8 cellular contexts compared by ENCODE assay signal in genomic region chr15:41895491-41895890, GRCh38. TPM values are rescaled to one million over a fixed set of nuclear protein-coding genes. Genes with fewer than 3 reads are reported as not detected.
DNase-seq lines count a peak whose midpoint lies in the region; ATAC-seq and TF ChIP-seq lines count a peak whose summit lies in the region.

No MANE protein-coding gene starts in this region.

- peak overlapping the region in 1 of 2 donors; percentile 2 for H3K4me3 Mint-ChIP-seq in CD14-positive monocyte
- peak overlapping the region; percentile 58 for H3K4me3 Mint-ChIP-seq in central memory CD8-positive, alpha-beta T cell
- H3K4me3 Mint-ChIP-seq in neural progenitor cell, result no peak overlapping the region

- CTCF ChIA-PET in PC-3 (lab: Charles Lee), result interaction anchor here (0.5 to 1.5 kb wide), 3 partner anchors 20 to 117 kb away, joined by 3 to 5 read pairs (median 5); partner anchors contain the start of gene EHD4

- no peak overlapping the region for H2AFZ ChIP-seq in PC-3 (ENCODE audit: low read length)
- no peak overlapping the region for H2AFZ ChIP-seq in neural progenitor cell (replicated peaks)
- H2AFZ ChIP-seq in osteoblast (ENCODE audit: low read length), result no peak overlapping the region

- H3K27ac Mint-ChIP-seq in CD14-positive monocyte, result peak overlapping the region; percentile 77 to 96 (median 90)
- H3K27ac Mint-ChIP-seq in central memory CD8-positive, alpha-beta T cell (ENCODE audit: low read depth), result peak overlapping the region; percentile 96
- peak overlapping the region; percentile 53 for H3K27ac Mint-ChIP-seq in neural progenitor cell

- H3K4me2 ChIP-seq in PC-3 (ENCODE audit: low read length), result peak overlapping the region; percentile 76
- H3K4me2 ChIP-seq in neural progenitor cell, result no peak overlapping the region
- no peak overlapping the region for H3K4me2 ChIP-seq in osteoblast (ENCODE audit: insufficient read depth, low read length)

- H3F3A ChIP-seq in PC-3 (ENCODE audit: low read length, unreplicated experiment), result no peaks in the 10 kb centered on the region
- H3F3A ChIP-seq in neural progenitor cell (ENCODE audit: low read depth), result peaks cover 12% of the 10 kb centered on the region

- H3K4me1 ChIP-seq in PC-3 (ENCODE audit: insufficient read depth, low read length), result peaks cover 20% of the 10 kb centered on the region
- H3K4me1 ChIP-seq in neural progenitor cell, result peaks cover 18% of the 10 kb centered on the region
- peaks cover 13% of the 10 kb centered on the region for H3K4me1 ChIP-seq in osteoblast (ENCODE audit: insufficient read depth, low read length)

- BruUV-seq in PC-3 (replicated peaks; lab: Mats Ljungman, UMichigan), result no TSS peak

- H3K9ac ChIP-seq in PC-3 (ENCODE audit: low read length) (no peak overlapping the region), neural progenitor cell (no peak overlapping the region)

- H3K27me3 Mint-ChIP-seq in CD14-positive monocyte (ENCODE audit: low read depth in 3 of 3), result peaks cover 0 to 2% (median 2%) of the 10 kb centered on the region in 3 donors
- no peaks in the 10 kb centered on the region for H3K27me3 Mint-ChIP-seq in central memory CD8-positive, alpha-beta T cell
- peaks cover 5% of the 10 kb centered on the region for H3K27me3 Mint-ChIP-seq in neural progenitor cell (ENCODE audit: insufficient read depth, low read depth)

- no peak; the same call in 1 of the 2 replicates for ATAC-seq in PC-3
- no peak for ATAC-seq in central memory CD8-positive, alpha-beta T cell (replicated peaks; ENCODE audit: extremely low read depth, poor library complexity, severe bottlenecking)

- no peak for DNase-seq in CD14-positive monocyte (ENCODE audit: low spot score)
- no peak for DNase-seq in PC-3
- no peak for DNase-seq in central memory CD8-positive, alpha-beta T cell (ENCODE audit: low spot score in 2 of 2)
- no peak for DNase-seq in neural progenitor cell (ENCODE audit: low spot score)
- DNase-seq in medulla oblongata (ENCODE audit: extremely low spot score), result no peak
- no peak for DNase-seq in midbrain (lab: John Stamatoyannopoulos, UW)
- no peak for DNase-seq in osteoblast (ENCODE audit: insufficient read length, low spot score, missing footprints)
- no peak for DNase-seq in 8988T

- H3K79me2 ChIP-seq in PC-3 (ENCODE audit: low read length), result no peaks in the 10 kb centered on the region
- no peaks in the 10 kb centered on the region for H3K79me2 ChIP-seq in neural progenitor cell (ENCODE audit: low read depth)
- no peaks in the 10 kb centered on the region for H3K79me2 ChIP-seq in osteoblast (ENCODE audit: insufficient read depth, low read length)

- H3K36me3 ChIP-seq in PC-3 (ENCODE audit: low read depth, low read length), result peaks cover 8% of the 10 kb centered on the region
- H3K36me3 ChIP-seq in neural progenitor cell, result no peaks in the 10 kb centered on the region
- H3K36me3 ChIP-seq in osteoblast (ENCODE audit: insufficient read depth, low read length), result peaks cover 11% of the 10 kb centered on the region

- TF ChIP-seq CTCF in CD14-positive monocyte (IDR thresholded peaks at IDR 0.05), result no peak
- no peak for TF ChIP-seq CTCF in PC-3 (conservative IDR thresholded peaks at IDR 0.05; ENCODE audit: low read depth, low read length)
- TF ChIP-seq CTCF in neural progenitor cell (IDR thresholded peaks at IDR 0.05), result no peak
- no peak for TF ChIP-seq CTCF in osteoblast (IDR thresholded peaks at IDR 0.05; ENCODE audit: extremely low read depth, low read depth, low read length)

- peaks cover 35 to 36% of the 10 kb centered on the region in 2 donors for H3K36me3 Mint-ChIP-seq in CD14-positive monocyte
- H3K36me3 Mint-ChIP-seq in central memory CD8-positive, alpha-beta T cell (ENCODE audit: insufficient read depth), result peaks cover 18% of the 10 kb centered on the region
- H3K36me3 Mint-ChIP-seq in neural progenitor cell, result no peaks in the 10 kb centered on the region

- H3K9me3 Mint-ChIP-seq in CD14-positive monocyte, result peaks cover 0 to 4% (median 0%) of the 10 kb centered on the region in 7 donors
- no peaks in the 10 kb centered on the region for H3K9me3 Mint-ChIP-seq in central memory CD8-positive, alpha-beta T cell
- no peaks in the 10 kb centered on the region for H3K9me3 Mint-ChIP-seq in neural progenitor cell

- intact Hi-C loops in CD14-positive monocyte (cut with micrococcal nuclease), result no loop called here
- intact Hi-C loops in PC-3 (cut with micrococcal nuclease), result loop anchor here (2.0 kb wide), 1 partner anchor 67 kb away; the partner anchor contains the start of gene JMJD7

- H3K4me3 ChIP-seq in PC-3 (ENCODE audit: low read length) (no peak overlapping the region), neural progenitor cell (no peak overlapping the region), osteoblast (ENCODE audit: insufficient read depth, low read length) (no peak overlapping the region)

- H3K9me3 ChIP-seq in PC-3 (ENCODE audit: low read length) (no peaks in the 10 kb centered on the region), neural progenitor cell (ENCODE audit: low read depth) (no peaks in the 10 kb centered on the region), osteoblast (ENCODE audit: low read depth, low read length) (no peaks in the 10 kb centered on the region)

- no peaks in the 10 kb centered on the region for H3K27me3 ChIP-seq in PC-3 (ENCODE audit: low read length)
- no peaks in the 10 kb centered on the region for H3K27me3 ChIP-seq in neural progenitor cell
- H3K27me3 ChIP-seq in osteoblast (ENCODE audit: insufficient read depth, low read length), result no peaks in the 10 kb centered on the region

- H3K27ac ChIP-seq in PC-3 (ENCODE audit: low read length) (peak overlapping the region; percentile 86), neural progenitor cell (no peak overlapping the region), osteoblast (ENCODE audit: low read depth, low read length) (no peak overlapping the region)

- H3K9me2 ChIP-seq in PC-3 (replicated peaks; ENCODE audit: low read length), result no peaks in the 10 kb centered on the region

- H4K20me1 ChIP-seq in PC-3 (ENCODE audit: low read length) (no peaks in the 10 kb centered on the region), neural progenitor cell (ENCODE audit: low read depth) (no peaks in the 10 kb centered on the region), osteoblast (ENCODE audit: insufficient read depth, low read length) (no peaks in the 10 kb centered on the region)

- H3K4me1 Mint-ChIP-seq in CD14-positive monocyte (peaks cover 27% of the 10 kb centered on the region), neural progenitor cell (peaks cover 22% of the 10 kb centered on the region)
- H3K4me1 Mint-ChIP-seq in central memory CD8-positive, alpha-beta T cell, result peaks cover 32% of the 10 kb centered on the region

- POLR2A ChIA-PET in PC-3 (lab: Charles Lee; ENCODE audit: unreplicated experiment), result no interaction called here

RNA-seq across cellular contexts. Expression of gene SPTBN5, which starts 1.6 kb away (rescaled TPM):
- not detected for polyA plus RNA-seq in CD14-positive monocyte
- total RNA-seq in PC-3 (2014; rRNA removed), result 0.84 and 0.98 TPM in 2 replicates
- total RNA-seq in neural progenitor cell (ENCODE audit: low replicate concordance), result 0.15 TPM in 1 of 2 replicates, not detected in the other
- total RNA-seq in osteoblast, result under 0.01 and 0.36 TPM in 2 replicates

RNA-seq across cellular contexts. Expression of gene PLA2G4B, which starts 56.8 kb away (rescaled TPM):
- polyA plus RNA-seq in CD14-positive monocyte, result 1 to 10 TPM in 1 of 2 donors, under 1 TPM in 1; 0.31 to 1.6 TPM
- total RNA-seq in PC-3 (2014; rRNA removed), result 7.0 and 12.2 TPM in 2 replicates
- total RNA-seq in neural progenitor cell (ENCODE audit: low replicate concordance), result 2.0 and 10.1 TPM in 2 replicates
- 0.72 and 1.2 TPM in 2 replicates for total RNA-seq in osteoblast
